In the genomic region with DNA sequence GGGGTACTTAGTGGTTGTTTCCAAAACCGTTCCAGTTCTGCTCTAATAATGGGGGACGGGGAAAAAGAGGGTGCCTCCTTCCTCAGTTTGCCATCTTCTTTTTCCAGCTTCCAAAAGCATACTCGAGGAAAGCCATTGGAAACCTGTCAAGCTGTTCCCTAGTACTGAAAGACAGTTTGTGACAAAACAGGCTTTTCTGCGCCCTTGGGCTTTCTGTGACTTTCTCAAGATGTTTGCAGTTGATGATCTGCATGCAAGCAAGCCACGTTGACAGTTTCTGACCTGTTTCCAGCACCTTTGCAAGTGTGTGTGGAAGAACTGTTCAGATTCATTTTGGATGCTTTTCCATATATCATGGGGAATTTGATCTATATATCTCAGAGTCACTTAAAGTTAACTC, we compare ENCODE assay signal across 1 cellular context.
TF ChIP-seq lines count a peak whose summit lies in the region.

No MANE protein-coding gene starts in this region.

TF ChIP-seq in IMR-90, 13 proteins besides CTCF, POLR2A, EP300 and RAD21:
- TF ChIP-seq RCOR1 (IDR thresholded peaks at IDR 0.05; ENCODE audit: insufficient replicate concordance, low read length) (no peak), BHLHE40 (IDR thresholded peaks at IDR 0.05; ENCODE audit: low read depth, low read length) (no peak), FOS (IDR thresholded peaks at IDR 0.05; ENCODE audit: low read depth, low read length) (no peak), RFX5 (IDR thresholded peaks at IDR 0.05; ENCODE audit: low read depth, low read length) (no peak), MAFK (IDR thresholded peaks at IDR 0.05; ENCODE audit: low read depth, low read length) (no peak), SMC3 (IDR thresholded peaks at IDR 0.05; ENCODE audit: low read depth, low read length) (no peak), MAZ (IDR thresholded peaks at IDR 0.05; ENCODE audit: borderline replicate concordance, low read depth, low read length) (no peak), NFE2L2 (IDR thresholded peaks at IDR 0.05; ENCODE audit: low read depth, low read length) (no peak), MXI1 (IDR thresholded peaks at IDR 0.05; ENCODE audit: borderline replicate concordance, low read depth, low read length) (no peak), CHD1 (IDR thresholded peaks at IDR 0.05; ENCODE audit: low read depth, low read length) (no peak), CEBPB (IDR thresholded peaks at IDR 0.05; ENCODE audit: low read depth, low read length) (no peak)
- TF ChIP-seq, protein P1, sequence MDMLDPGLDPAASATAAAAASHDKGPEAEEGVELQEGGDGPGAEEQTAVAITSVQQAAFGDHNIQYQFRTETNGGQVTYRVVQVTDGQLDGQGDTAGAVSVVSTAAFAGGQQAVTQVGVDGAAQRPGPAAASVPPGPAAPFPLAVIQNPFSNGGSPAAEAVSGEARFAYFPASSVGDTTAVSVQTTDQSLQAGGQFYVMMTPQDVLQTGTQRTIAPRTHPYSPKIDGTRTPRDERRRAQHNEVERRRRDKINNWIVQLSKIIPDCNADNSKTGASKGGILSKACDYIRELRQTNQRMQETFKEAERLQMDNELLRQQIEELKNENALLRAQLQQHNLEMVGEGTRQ (IDR thresholded peaks at IDR 0.05; ENCODE audit: low read depth, low read length): no peak
- TF ChIP-seq, protein P2, sequence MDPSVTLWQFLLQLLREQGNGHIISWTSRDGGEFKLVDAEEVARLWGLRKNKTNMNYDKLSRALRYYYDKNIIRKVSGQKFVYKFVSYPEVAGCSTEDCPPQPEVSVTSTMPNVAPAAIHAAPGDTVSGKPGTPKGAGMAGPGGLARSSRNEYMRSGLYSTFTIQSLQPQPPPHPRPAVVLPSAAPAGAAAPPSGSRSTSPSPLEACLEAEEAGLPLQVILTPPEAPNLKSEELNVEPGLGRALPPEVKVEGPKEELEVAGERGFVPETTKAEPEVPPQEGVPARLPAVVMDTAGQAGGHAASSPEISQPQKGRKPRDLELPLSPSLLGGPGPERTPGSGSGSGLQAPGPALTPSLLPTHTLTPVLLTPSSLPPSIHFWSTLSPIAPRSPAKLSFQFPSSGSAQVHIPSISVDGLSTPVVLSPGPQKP (IDR thresholded peaks at IDR 0.05; ENCODE audit: borderline replicate concordance, low read depth, low read length): no peak
TF ChIP-seq in IMR-90: peak in this region for 0.
